In genomic region chr1:113963281-113963906, GRCh38 we compare ENCODE assay signal across 1 cellular context.
TF ChIP-seq lines count a peak whose summit lies in the region.

No MANE protein-coding gene starts in this region.

TF ChIP-seq in HepG2, 621 proteins besides CTCF, POLR2A, EP300 and RAD21:
- no peak for TF ChIP-seq CHD4 (IDR thresholded peaks at IDR 0.05; ENCODE audit: borderline replicate concordance, low read length)
- peak; percentile 21; the same call in 1 of the 2 replicates for TF ChIP-seq STAG1 (CRISPR knock-in tag; IDR thresholded peaks at IDR 0.05)
